Comparison of ENCODE assay signal across 21 cellular contexts in the genomic region with DNA sequence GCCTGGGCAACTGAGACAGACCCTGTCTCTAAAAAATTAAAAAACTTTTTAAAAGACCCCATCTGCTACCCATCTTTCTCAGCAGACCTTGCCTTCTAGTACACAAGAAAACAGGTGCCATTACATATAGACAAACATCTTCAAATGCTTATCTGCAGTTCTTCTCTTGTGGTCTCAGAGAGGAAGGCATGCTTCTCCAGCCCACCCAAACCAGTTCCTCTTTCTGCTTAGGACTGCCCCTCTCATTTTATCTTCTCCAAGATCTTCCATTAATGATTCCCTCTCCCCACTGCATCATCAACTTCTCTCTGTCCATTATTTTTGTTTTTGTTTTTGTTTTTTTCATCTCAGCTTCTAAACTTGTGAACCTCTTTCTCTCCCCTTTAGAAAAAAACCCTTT. TPM values are rescaled to one million over a fixed set of nuclear protein-coding genes. Genes with fewer than 3 reads are reported as not detected.
DNase-seq lines count a peak whose midpoint lies in the region; ATAC-seq and TF ChIP-seq lines count a peak whose summit lies in the region.
"Had no signal": no experiment of that assay in that cellular context is flagged by ENCODE, and none has a peak within 500 bp of the region (broad histone marks: within the 10 kb centered on the region; RNA-seq: fewer than 3 reads in every experiment).

No MANE protein-coding gene starts in this region.

- no peak overlapping the region for H3K4me3 ChIP-seq in BLaER1 treated with 17β-estradiol and CSF1 and Interleukin-3, amounts not matched to agents 10 nM and 100 nM
- no peak overlapping the region for H3K4me3 ChIP-seq in A673 (ENCODE audit: low read depth, low read length, poor library complexity, severe bottlenecking)
- H3K4me3 ChIP-seq: MG63, thyroid gland had no signal

- no peak overlapping the region for H2BK15ac ChIP-seq in H9 (ENCODE audit: low read depth, low read length)

- no peak overlapping the region; a peak in 1 of 7 replicates for H3K27ac Mint-ChIP-seq in H9
- H3K27ac Mint-ChIP-seq: activated CD4-positive, alpha-beta T cell treated with anti-CD3 and anti-CD28 coated beads, Interleukin-2, amount 10 ng/mL, durations not matched to agents 7 days and 5 days; mesothelial cell of epicardium; nephron progenitor cell; progenitor cell of endocrine pancreas; stimulated activated effector memory CD8-positive, alpha-beta T cell treated with anti-CD3 and anti-CD28 coated beads, Interleukin-12 subunit alpha, Interleukin-12 subunit beta, amount 100 ng/mL, for 72 hours had no signal

- no peak overlapping the region for H4K91ac ChIP-seq in H9 (ENCODE audit: insufficient read length, low read depth, low read length)

- peaks cover 18 to 22% (median 21%) of the 10 kb centered on the region in 11 experiments; a peak in 21 of 22 replicates for H3K9me3 ChIP-seq in BLaER1 treated with 17β-estradiol and CSF1 and Interleukin-3, amounts not matched to agents 10 nM and 100 nM (replicated peaks in 1 of 11)
- no peaks in the 10 kb centered on the region for H3K9me3 ChIP-seq in H9 (ENCODE audit: control insufficient read depth, low read depth, low read length)
- no peaks in the 10 kb centered on the region for H3K9me3 ChIP-seq in A673 (ENCODE audit: low read depth, low read length, poor library complexity, severe bottlenecking)
- H3K9me3 ChIP-seq: MG63, thyroid gland had no signal

- no peak for TF ChIP-seq CTCF in H9 (conservative IDR thresholded peaks at IDR 0.05)
- TF ChIP-seq CTCF in A673 (conservative IDR thresholded peaks at IDR 0.05; ENCODE audit: low read depth, low read length): no peak

- H3K4me1 ChIP-seq in BLaER1 treated with 17β-estradiol and CSF1 and Interleukin-3, amounts not matched to agents 10 nM and 100 nM: peaks cover 11 to 32% (median 18%) of the 10 kb centered on the region in 10 experiments
- H3K4me1 ChIP-seq in H9 (ENCODE audit: insufficient read depth, low read length) (no peaks in the 10 kb centered on the region), A673 (ENCODE audit: insufficient read depth, low read length, poor library complexity, severe bottlenecking) (peaks cover 3% of the 10 kb centered on the region)

- H3K27me3 ChIP-seq in BLaER1 treated with 17β-estradiol and CSF1 and Interleukin-3, amounts not matched to agents 10 nM and 100 nM: peaks cover 31 to 44% (median 36%) of the 10 kb centered on the region in 11 experiments
- peaks cover 10% of the 10 kb centered on the region; the same call in 1 of the 2 replicates for H3K27me3 ChIP-seq in H9 (ENCODE audit: insufficient read depth, low read length)
- peaks cover 38% of the 10 kb centered on the region for H3K27me3 ChIP-seq in A673 (replicated peaks; ENCODE audit: insufficient read depth, low read depth, low read length, poor library complexity)
- H3K27me3 ChIP-seq: thyroid gland had no signal

- no peak overlapping the region for H2AFZ ChIP-seq in H9 (ENCODE audit: low read length)

- H3K36me3 ChIP-seq in BLaER1 treated with 17β-estradiol and CSF1 and Interleukin-3, amounts not matched to agents 10 nM and 100 nM: peaks cover 0 to 14% (median 6%) of the 10 kb centered on the region in 11 experiments; a peak in 10 of 22 replicates
- no peaks in the 10 kb centered on the region for H3K36me3 ChIP-seq in A673 (ENCODE audit: insufficient read depth, low read length, poor library complexity, severe bottlenecking)
- H3K36me3 ChIP-seq: MG63, thyroid gland had no signal

- H2BK5ac ChIP-seq in H9 (ENCODE audit: insufficient read length, low read length): no peak overlapping the region

- H3K79me2 ChIP-seq in H9 (ENCODE audit: insufficient read depth, low read length): no peaks in the 10 kb centered on the region

- BruUV-seq in A673 (replicated peaks; lab: Mats Ljungman, UMichigan): no TSS peak

- no peak overlapping the region for H3K9ac ChIP-seq in BLaER1 treated with 17β-estradiol and CSF1 and Interleukin-3, amounts not matched to agents 10 nM and 100 nM
- no peak overlapping the region for H3K9ac ChIP-seq in H9 (ENCODE audit: extremely low read depth, insufficient read length, low read length)

- peak; percentile 93 for DNase-seq in KBM-7
- peak; percentile 87 for DNase-seq in SIG-M5 treated with dmso at 0.1 percent for 504 hours (lab: John Stamatoyannopoulos, UW; ENCODE audit: unreplicated experiment)
- peak; percentile 36 for DNase-seq in medulla oblongata (ENCODE audit: extremely low spot score)
- DNase-seq in H9: no peak
- no peak for DNase-seq in cerebellar cortex (ENCODE audit: low spot score)
- no peak for DNase-seq in A673 (ENCODE audit: low spot score)
- DNase-seq: activated CD4-positive, alpha-beta T cell treated with anti-CD3 and anti-CD28 coated beads, Interleukin-2, amount 10 ng/mL, durations not matched to agents 7 days and 5 days; activated gamma-delta T cell; left colon; MG63; NCI-H187; NCI-H345; nephron progenitor cell; RPMI8226; thyroid gland had no signal

- H3K27me3 Mint-ChIP-seq in H9 (ENCODE audit: low read depth): peaks cover 40% of the 10 kb centered on the region

- no peak overlapping the region for H4K8ac ChIP-seq in H9 (replicated peaks; ENCODE audit: insufficient read length, low read depth, low read length)

- H2BK12ac ChIP-seq in H9 (ENCODE audit: insufficient read length, low read depth, low read length): no peak overlapping the region

- H3K56ac ChIP-seq in H9 (ENCODE audit: insufficient read length, low read depth, low read length): no peak overlapping the region

- POLR2A ChIA-PET in A673 (lab: Charles Lee; ENCODE audit: low non-redundant PET): interaction anchor here (0.7 kb wide), 1 partner anchor 30 kb away, joined by 32 read pairs; no protein-coding TSS in a partner anchor

- no peak overlapping the region for H2AK5ac ChIP-seq in H9 (ENCODE audit: insufficient read length, low read length)

- peaks cover 4% of the 10 kb centered on the region for H3K23me2 ChIP-seq in H9 (ENCODE audit: insufficient read length, low read depth, low read length, poor library complexity, severe bottlenecking)

- no peaks in the 10 kb centered on the region for H3K9me3 Mint-ChIP-seq in H9
- H3K9me3 Mint-ChIP-seq: activated CD4-positive, alpha-beta T cell treated with anti-CD3 and anti-CD28 coated beads, Interleukin-2, amount 10 ng/mL, durations not matched to agents 7 days and 5 days; mesothelial cell of epicardium; stimulated activated effector memory CD8-positive, alpha-beta T cell treated with anti-CD3 and anti-CD28 coated beads, Interleukin-12 subunit alpha, Interleukin-12 subunit beta, amount 100 ng/mL, for 72 hours had no signal

- H3K4me2 ChIP-seq in BLaER1 treated with 17β-estradiol and CSF1 and Interleukin-3, amounts not matched to agents 10 nM and 100 nM: peak overlapping the region; percentile 3 to 65 (median 39); a peak in 20 of 22 replicates
- no peak overlapping the region for H3K4me2 ChIP-seq in H9 (ENCODE audit: insufficient read depth, insufficient read length, low read length)

- H3K79me1 ChIP-seq in H9 (ENCODE audit: insufficient read depth, low read depth, low read length, poor library complexity, severe bottlenecking): no peaks in the 10 kb centered on the region

- no peak overlapping the region for H2BK120ac ChIP-seq in H9 (ENCODE audit: low read depth, low read length, poor library complexity, severe bottlenecking)

- in situ Hi-C loops in KBM-7 (cut with MboI; ENCODE audit: low pct_unique_long_range_greater_than_20kb, low sequenced_read_pairs): no loop called here

- no peaks in the 10 kb centered on the region for H3K36me3 Mint-ChIP-seq in H9 (ENCODE audit: insufficient read depth in 1 of 3, low read depth in 3 of 3)
- H3K36me3 Mint-ChIP-seq: mesothelial cell of epicardium had no signal

- H3T11ph ChIP-seq in H9 (ENCODE audit: low read length): no peak overlapping the region

- H3K4me3 Mint-ChIP-seq in H9: no peak overlapping the region
- H3K4me3 Mint-ChIP-seq: activated CD4-positive, alpha-beta T cell treated with anti-CD3 and anti-CD28 coated beads, Interleukin-2, amount 10 ng/mL, durations not matched to agents 7 days and 5 days; mesothelial cell of epicardium; nephron progenitor cell; stimulated activated effector memory CD8-positive, alpha-beta T cell treated with anti-CD3 and anti-CD28 coated beads, Interleukin-12 subunit alpha, Interleukin-12 subunit beta, amount 100 ng/mL, for 72 hours had no signal

- H3K4ac ChIP-seq in H9 (ENCODE audit: low read depth, low read length): no peak overlapping the region

- no peak overlapping the region for H4K5ac ChIP-seq in H9 (ENCODE audit: insufficient read length, low read depth, low read length)

- CTCF ChIA-PET in A673 (lab: Charles Lee): no interaction called here

- H3K14ac ChIP-seq in H9 (ENCODE audit: insufficient read depth, low read length): no peak overlapping the region

- no peak overlapping the region for H3K27ac ChIP-seq in BLaER1 treated with 17β-estradiol and CSF1 and Interleukin-3, amounts not matched to agents 10 nM and 100 nM
- H3K27ac ChIP-seq in H9 (ENCODE audit: insufficient read length, low read depth, low read length): no peak overlapping the region
- no peak overlapping the region for H3K27ac ChIP-seq in A673 (ENCODE audit: low read depth, low read length, poor library complexity, severe bottlenecking)
- H3K27ac ChIP-seq: thyroid gland, VCaP had no signal

- no peak overlapping the region for H3K23ac ChIP-seq in H9 (ENCODE audit: insufficient read length, low read depth, low read length)

- no peak overlapping the region for H3K18ac ChIP-seq in H9 (ENCODE audit: insufficient read length, low read depth, low read length)

- intact Hi-C loops in A673 (cut with micrococcal nuclease; ENCODE audit: unreplicated experiment): no loop called here

- no peak for ATAC-seq in HG03565 (IDR thresholded peaks at IDR 0.05; ENCODE audit: unreplicated experiment)
- ATAC-seq: left colon; stimulated activated effector memory CD8-positive, alpha-beta T cell treated with anti-CD3 and anti-CD28 coated beads, Interleukin-12 subunit alpha, Interleukin-12 subunit beta, amount 100 ng/mL, for 72 hours had no signal

- H3K4me1 Mint-ChIP-seq in H9: peaks cover 7 to 10% of the 10 kb centered on the region in 2 experiments
- H3K4me1 Mint-ChIP-seq: nephron progenitor cell had no signal

- no peak overlapping the region for H2BK20ac ChIP-seq in H9 (ENCODE audit: low read depth, low read length, poor library complexity, severe bottlenecking)

- peaks cover 0 to 12% (median 0%) of the 10 kb centered on the region in 11 experiments; a peak in 4 of 22 replicates for H4K20me1 ChIP-seq in BLaER1 treated with 17β-estradiol and CSF1 and Interleukin-3, amounts not matched to agents 10 nM and 100 nM
- H4K20me1 ChIP-seq in H9 (ENCODE audit: control insufficient read depth, insufficient read depth, insufficient read length): no peaks in the 10 kb centered on the region

RNA-seq across cellular contexts. Expression of a gene that starts 3.9 kb away (rescaled TPM):
- total RNA-seq in H9 (2021) (0.68 and 0.86 TPM in 2 replicates), A673 (2021) (0.24 and 0.31 TPM in 2 replicates)

Comparison
In these comparisons a context has a peak if more than half of its experiments do, and no peak if none do; other contexts are left out.
1. DNase-seq: peak in KBM-7 (single experiment), SIG-M5 treated with dmso at 0.1 percent for 504 hours (single experiment) and medulla oblongata (single experiment); none in H9 (single experiment), cerebellar cortex (single experiment) and A673 (single experiment).